Comparison of ENCODE assay signal across 13 cellular contexts in genomic region chr15:25846377-25846776, GRCh38. TPM values are rescaled to one million over a fixed set of nuclear protein-coding genes. Genes with fewer than 3 reads are reported as not detected.
A peak's percentile ranks its signal among the peaks of the same experiment; 100 is the strongest.
DNase-seq lines count a peak whose midpoint lies in the region; ATAC-seq lines count a peak whose summit lies in the region.
"Had no signal": no experiment of that assay in that cellular context is flagged by ENCODE, and none has a peak within 500 bp of the region (broad histone marks: within the 10 kb centered on the region; RNA-seq: fewer than 3 reads in every experiment).

No MANE protein-coding gene starts in this region.

- peaks cover 2% of the 10 kb centered on the region for H3K36me3 Mint-ChIP-seq in T-helper 17 cell (ENCODE audit: low read depth)

- peak; percentile 65 for ATAC-seq in T-helper 17 cell
- ATAC-seq: gastroesophageal sphincter, left lung, PC-3 had no signal

- DNase-seq in T-helper 17 cell = no peak
- DNase-seq in activated T-cell treated with anti-CD3 and anti-CD28 coated beads for 24 hours (ENCODE audit: low read depth) = peak; percentile 59
- peak; percentile 15 for DNase-seq in effector CD8-positive, alpha-beta T cell (lab: John Stamatoyannopoulos, UW)
- peak; percentile 67 to 73 for DNase-seq in stimulated activated CD8-positive, alpha-beta memory T cell treated with anti-CD3 and anti-CD28 coated beads, Interleukin-7, amount 100 ng/mL, for 4 hours (ENCODE audit: low read depth in 2 of 2)
- DNase-seq in amygdala (lab: John Stamatoyannopoulos, UW) = no peak
- DNase-seq in posterior cingulate gyrus = no peak
- no peak for DNase-seq in HuH-7.5 (ENCODE audit: low spot score)
- no peak for DNase-seq in GF-D8 (lab: John Stamatoyannopoulos, UW)
- DNase-seq: activated B cell treated with CpG ODN at 0.5 μM for 24 hours, left lung, NCI-H187, PC-3 had no signal

- peak overlapping the region; percentile 62 for H3K27ac Mint-ChIP-seq in T-helper 17 cell

- peaks cover 41% of the 10 kb centered on the region for H3K4me1 Mint-ChIP-seq in T-helper 17 cell

- peak overlapping the region; percentile 71 for H3K4me3 Mint-ChIP-seq in T-helper 17 cell
- H3K4me3 Mint-ChIP-seq: activated B cell treated with CpG ODN at 0.5 μM for 24 hours had no signal

- H3K27me3 Mint-ChIP-seq in T-helper 17 cell = no peaks in the 10 kb centered on the region

- intact Hi-C loops in posterior cingulate gyrus (cut with DNase I) = no loop called here

- no peaks in the 10 kb centered on the region for H3K9me3 ChIP-seq in T-helper 17 cell (ENCODE audit: control insufficient read depth, low read length, poor library complexity, severe bottlenecking)
- H3K9me3 ChIP-seq: gastroesophageal sphincter, left lung had no signal

RNA-seq across cellular contexts. Expression of gene ATP10A, which starts 16.8 kb away (rescaled TPM):
- total RNA-seq in T-helper 17 cell = 10 to 100 TPM; 28.6 to 36.8 TPM
- total RNA-seq: activated B cell treated with CpG ODN at 0.5 μM for 24 hours had no signal

Comparison
In these comparisons a context has a peak if more than half of its experiments do, and no peak if none do; other contexts are left out.
1. DNase-seq: peak in activated T-cell treated with anti-CD3 and anti-CD28 coated beads for 24 hours (single experiment), effector CD8-positive, alpha-beta T cell (single experiment) and stimulated activated CD8-positive, alpha-beta memory T cell treated with anti-CD3 and anti-CD28 coated beads, Interleukin-7, amount 100 ng/mL, for 4 hours (2 of 2); none in T-helper 17 cell (0 of 3), amygdala (0 of 56), posterior cingulate gyrus (0 of 10), HuH-7.5 (single experiment) and GF-D8 (single experiment).